Comparison of ENCODE assay signal across 8 cellular contexts in the genomic region with DNA sequence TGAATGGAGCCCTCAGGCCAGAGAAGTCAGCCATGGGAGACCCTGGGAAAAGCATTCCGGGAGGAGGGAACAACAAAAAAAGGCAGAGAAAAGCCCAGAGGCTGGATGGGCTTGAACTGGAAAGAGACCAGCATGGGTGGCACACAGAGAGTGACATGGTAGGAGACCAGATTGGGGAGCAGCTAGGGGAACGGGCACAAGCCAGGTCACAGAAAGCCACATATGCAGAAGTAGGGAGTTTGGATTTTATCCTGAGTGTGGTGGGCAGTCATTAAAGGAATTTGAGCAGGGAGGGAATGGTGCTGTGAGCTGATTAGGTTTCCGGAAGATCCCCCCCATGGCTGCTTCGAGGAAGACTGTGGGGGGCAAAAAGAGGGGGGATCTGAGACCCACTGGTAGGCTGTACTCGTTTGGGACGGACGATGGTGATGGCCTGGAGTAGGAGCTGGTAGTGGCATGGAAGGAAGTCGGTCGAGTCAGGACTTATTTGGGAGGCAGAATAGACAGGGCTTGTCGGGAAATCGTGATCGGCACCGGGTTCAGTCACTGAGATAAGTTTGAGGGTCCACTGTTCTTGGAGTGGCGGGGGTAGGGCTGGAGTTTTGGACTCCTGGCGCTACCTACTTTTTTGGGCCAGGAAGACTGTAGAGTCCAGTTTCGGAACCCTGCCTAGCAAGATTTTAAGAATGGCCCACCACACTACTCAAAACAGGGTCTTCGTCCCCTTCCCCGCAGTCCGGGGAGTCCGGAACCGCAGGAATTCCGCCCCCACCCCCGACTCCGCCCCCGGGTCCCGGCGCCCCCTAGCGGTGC. TPM values are rescaled to one million over a fixed set of nuclear protein-coding genes. Genes with fewer than 3 reads are reported as not detected.
DNase-seq lines count a peak whose midpoint lies in the region; ATAC-seq and TF ChIP-seq lines count a peak whose summit lies in the region.

No MANE protein-coding gene starts in this region.

- peaks cover 8 to 35% (median 23%) of the 10 kb centered on the region in 4 donors for H3K4me1 Mint-ChIP-seq in naive thymus-derived CD8-positive, alpha-beta T cell

- H3K4me2 ChIP-seq in SK-N-SH: peak overlapping the region; percentile 89

- peak overlapping the region; percentile 86 to 98 (median 94) for H3K4me3 Mint-ChIP-seq in naive thymus-derived CD8-positive, alpha-beta T cell

- H3K9me3 Mint-ChIP-seq in naive thymus-derived CD8-positive, alpha-beta T cell: no peaks in the 10 kb centered on the region

- peaks cover 36% of the 10 kb centered on the region for H3K79me2 ChIP-seq in SK-N-SH (ENCODE audit: insufficient read depth)

- peaks cover 0 to 2% (median 0%) of the 10 kb centered on the region in 5 donors for H3K27me3 Mint-ChIP-seq in naive thymus-derived CD8-positive, alpha-beta T cell

- H3K4me1 ChIP-seq in SK-N-SH (ENCODE audit: control insufficient read depth in 1 of 2, insufficient read depth in 2 of 2, low read depth in 1 of 2, low read length in 1 of 2): peaks cover 6 to 17% of the 10 kb centered on the region in 2 experiments; a peak in 3 of 4 replicates

- TF ChIP-seq CTCF in SK-N-SH (IDR thresholded peaks at IDR 0.05): no peak
- no peak for TF ChIP-seq CTCF in epithelial cell of esophagus (IDR thresholded peaks at IDR 0.05; ENCODE audit: insufficient read depth, low read depth, low read length, missing control alignments)

- H3K27ac Mint-ChIP-seq in naive thymus-derived CD8-positive, alpha-beta T cell: peak overlapping the region; percentile 91 to 100 (median 98)

- peak overlapping the region; percentile 86 to 97 for H3K27ac ChIP-seq in SK-N-SH (ENCODE audit: low read depth in 2 of 2, low read length in 1 of 2)

- H3K9me2 ChIP-seq in SK-N-SH: no peaks in the 10 kb centered on the region

- H3K9me3 ChIP-seq in SK-N-SH: no peaks in the 10 kb centered on the region

- peak overlapping the region; percentile 98 for H3K9ac ChIP-seq in SK-N-SH

- peaks cover 0 to 6% (median 0%) of the 10 kb centered on the region in 3 donors for H3K36me3 Mint-ChIP-seq in naive thymus-derived CD8-positive, alpha-beta T cell

- 8% methylated on average over 28 of the region's 28 CpGs for WGBS in SK-N-SH (ENCODE audit: low lambda C conversion rate)

- TF ChIP-seq RAD21 in SK-N-SH (IDR thresholded peaks at IDR 0.05; ENCODE audit: low read length): no peak

- CTCF ChIA-PET in SK-N-SH (lab: Yijun Ruan, JAX): interaction anchor here (0.6 to 1.6 kb wide), 8 partner anchors 9 to 87 kb away, joined by 3 to 6 read pairs (median 3); no protein-coding TSS in a partner anchor

- peaks cover 35% of the 10 kb centered on the region for H3F3A ChIP-seq in SK-N-SH (replicated peaks; ENCODE audit: insufficient read depth)

- peaks cover 7 to 15% of the 10 kb centered on the region in 2 experiments for H3K36me3 ChIP-seq in SK-N-SH (replicated peaks in 1 of 2; ENCODE audit: control insufficient read depth in 1 of 2, insufficient read depth in 2 of 2, low read length in 1 of 2)

- DNase-seq in SK-N-SH (no peak), SK-MEL-5 (ENCODE audit: low read depth, low spot score) (peak; percentile 46), epithelial cell of esophagus (ENCODE audit: low read depth) (no peak), RPMI8226 (no peak)
- peak in 1 of 10 donors; percentile 12 for DNase-seq in naive thymus-derived CD8-positive, alpha-beta T cell

- peak overlapping the region; percentile 26; the same call in 1 of the 2 replicates for H2AFZ ChIP-seq in SK-N-SH (ENCODE audit: low read depth)

- H3K27me3 ChIP-seq in SK-N-SH (ENCODE audit: insufficient read depth): no peaks in the 10 kb centered on the region

- in situ Hi-C loops in SK-MEL-5 (cut with HindIII; ENCODE audit: low pct_unique_long_range_greater_than_20kb, low sequenced_read_pairs): no loop called here

- H4K20me1 ChIP-seq in SK-N-SH (ENCODE audit: insufficient read depth): no peaks in the 10 kb centered on the region

- H3K4me3 ChIP-seq in SK-N-SH (ENCODE audit: low read depth in 2 of 2, low read length in 1 of 2): peak overlapping the region; percentile 67 to 86
- peak overlapping the region; percentile 90 for H3K4me3 ChIP-seq in epithelial cell of esophagus (ENCODE audit: low read length)

- POLR2A ChIA-PET in SK-N-SH (lab: Yijun Ruan, JAX): no interaction called here
- POLR2A ChIA-PET in naive thymus-derived CD8-positive, alpha-beta T cell (lab: Charles Lee): interaction anchor here (1.4 to 5.5 kb wide), 7 partner anchors 8 to 838 kb away, joined by 3 to 73 read pairs (median 8); a partner anchor contains a TSS

- ATAC-seq in SK-N-SH treated with all-trans-retinoic acid at 6 μM for 48 hours (no peak), GM18873 (IDR thresholded peaks at IDR 0.05; ENCODE audit: low FRiP score, unreplicated experiment) (no peak), esophagus mucosa (no peak)
- no peak for ATAC-seq in naive thymus-derived CD8-positive, alpha-beta T cell

- TF ChIP-seq EP300 in SK-N-SH (IDR thresholded peaks at IDR 0.05; ENCODE audit: borderline replicate concordance in 1 of 2, low read depth in 1 of 2, low read length in 1 of 2): no peak

TF ChIP-seq in SK-N-SH, 30 proteins besides CTCF, POLR2A, EP300 and RAD21 (continues in another document):
- TF ChIP-seq RXRA (IDR thresholded peaks at IDR 0.05; ENCODE audit: borderline replicate concordance, low read depth) (no peak), FOXM1 (IDR thresholded peaks at IDR 0.05; ENCODE audit: low read depth) (no peak), TCF12 (IDR thresholded peaks at IDR 0.05) (no peak), MXI1 (IDR thresholded peaks at IDR 0.05; ENCODE audit: low read depth, low read length) (no peak), MEF2A (IDR thresholded peaks at IDR 0.05; ENCODE audit: borderline replicate concordance, low read depth) (no peak), FOSL2 (IDR thresholded peaks at IDR 0.05; ENCODE audit: borderline replicate concordance, low read depth) (no peak), CHD2 (IDR thresholded peaks at IDR 0.05; ENCODE audit: low read length, partially characterized antibody) (no peak)

TF ChIP-seq in SK-N-SH treated with all-trans-retinoic acid at 6 μM for 48 hours, 23 proteins besides CTCF, POLR2A, EP300 and RAD21 (continues in another document):
- no peak for TF ChIP-seq RARB (CRISPR knock-in tag; IDR thresholded peaks at IDR 0.05)
- TF ChIP-seq ZNF8 (CRISPR knock-in tag; IDR thresholded peaks at IDR 0.05): no peak

RNA-seq across cellular contexts. Expression of a gene that starts 0.9 kb away (rescaled TPM):
- polyA plus RNA-seq in SK-N-SH (2012; rRNA removed): 7.1 and 10.4 TPM in 2 replicates
- polyA plus RNA-seq in SK-N-SH (2012; cell fraction: cytosol; rRNA removed): 6.5 and 7.6 TPM in 2 replicates
- 8.4 and 10.2 TPM in 2 replicates for polyA plus RNA-seq in SK-N-SH (2012; cell fraction: nucleus; rRNA removed)
- total RNA-seq in SK-MEL-5 (2014; rRNA removed; shearing (Covaris generic)): 6.6 and 8.9 TPM in 2 replicates
- polyA plus RNA-seq in SK-MEL-5 (2015; cell fraction: cytosol; rRNA removed): 5.7 and 11.8 TPM in 2 replicates
- polyA plus RNA-seq in SK-MEL-5 (2015; cell fraction: nucleus; rRNA removed): 2.2 and 3.2 TPM in 2 replicates
- total RNA-seq in naive thymus-derived CD8-positive, alpha-beta T cell: 1 to 10 TPM; 6.2 to 8.1 TPM
- 10 to 100 TPM in 1 of 3 donors, 1 to 10 TPM in 2; 2.6 to 10.4 (median 3.5) TPM for polyA plus RNA-seq in naive thymus-derived CD8-positive, alpha-beta T cell
- 14.7 TPM for total RNA-seq in esophagus mucosa

RNA-seq across cellular contexts. Expression of a gene that starts 11.7 kb away (rescaled TPM):
- 2.2 TPM in 2 replicates for polyA plus RNA-seq in SK-N-SH (2012; rRNA removed)
- 1.0 and 1.5 TPM in 2 replicates for polyA plus RNA-seq in SK-N-SH (2012; cell fraction: cytosol; rRNA removed)
- polyA plus RNA-seq in SK-N-SH (2012; cell fraction: nucleus; rRNA removed): 2.9 and 4.3 TPM in 2 replicates
- total RNA-seq in SK-MEL-5 (2014; rRNA removed; shearing (Covaris generic)): 0.95 and 1.1 TPM in 2 replicates
- polyA plus RNA-seq in SK-MEL-5 (2015; cell fraction: cytosol; rRNA removed): 1.3 TPM in 2 replicates
- polyA plus RNA-seq in SK-MEL-5 (2015; cell fraction: nucleus; rRNA removed): 0.77 and 1.1 TPM in 2 replicates
- total RNA-seq in naive thymus-derived CD8-positive, alpha-beta T cell: 1 to 10 TPM; 3.8 to 4.0 TPM
- under 1 TPM; 0.39 to 0.49 (median 0.44) TPM for polyA plus RNA-seq in naive thymus-derived CD8-positive, alpha-beta T cell
- 0.80 TPM for total RNA-seq in esophagus mucosa

RNA-seq across cellular contexts. Expression of a gene that starts 19.3 kb away (rescaled TPM):
- 11.3 and 12.9 TPM in 2 replicates for polyA plus RNA-seq in SK-N-SH (2012; rRNA removed)
- 8.6 and 10.4 TPM in 2 replicates for polyA plus RNA-seq in SK-N-SH (2012; cell fraction: cytosol; rRNA removed)
- 8.0 and 9.5 TPM in 2 replicates for polyA plus RNA-seq in SK-N-SH (2012; cell fraction: nucleus; rRNA removed)
- 10.8 and 12.8 TPM in 2 replicates for total RNA-seq in SK-MEL-5 (2014; rRNA removed; shearing (Covaris generic))
- polyA plus RNA-seq in SK-MEL-5 (2015; cell fraction: cytosol; rRNA removed): 11.7 and 12.8 TPM in 2 replicates
- polyA plus RNA-seq in SK-MEL-5 (2015; cell fraction: nucleus; rRNA removed): 3.4 and 6.7 TPM in 2 replicates
- total RNA-seq in naive thymus-derived CD8-positive, alpha-beta T cell: 10 to 100 TPM in 1 of 2 experiments, 1 to 10 TPM in 1; 9.5 to 10.6 TPM
- 1 to 10 TPM; 2.3 to 9.2 (median 2.9) TPM for polyA plus RNA-seq in naive thymus-derived CD8-positive, alpha-beta T cell
- total RNA-seq in esophagus mucosa: 20.7 TPM

RNA-seq across cellular contexts. Expression of a gene that starts 34.9 kb away (rescaled TPM):
- 0.13 and 0.23 TPM in 2 replicates for polyA plus RNA-seq in SK-N-SH (2012; rRNA removed)
- polyA plus RNA-seq in SK-N-SH (2012; cell fraction: cytosol; rRNA removed): 0.01 and 0.09 TPM in 2 replicates
- polyA plus RNA-seq in SK-N-SH (2012; cell fraction: nucleus; rRNA removed): 0.43 and 0.52 TPM in 2 replicates
- total RNA-seq in SK-MEL-5 (2014; rRNA removed; shearing (Covaris generic)): 0.08 TPM in 1 of 2 replicates, not detected in the other
- polyA plus RNA-seq in SK-MEL-5 (2015; cell fraction: cytosol; rRNA removed): 0.06 and 0.50 TPM in 2 replicates
- not detected in 2 replicates for polyA plus RNA-seq in SK-MEL-5 (2015; cell fraction: nucleus; rRNA removed)
- under 1 TPM; 0.18 to 0.19 TPM for total RNA-seq in naive thymus-derived CD8-positive, alpha-beta T cell
- not detected for polyA plus RNA-seq in naive thymus-derived CD8-positive, alpha-beta T cell
- not detected for total RNA-seq in esophagus mucosa

RNA-seq across cellular contexts. Expression of a gene that starts 40.7 kb away (rescaled TPM):
- 69.7 and 85.9 TPM in 2 replicates for polyA plus RNA-seq in SK-N-SH (2012; rRNA removed)
- 31.1 and 52.7 TPM in 2 replicates for polyA plus RNA-seq in SK-N-SH (2012; cell fraction: cytosol; rRNA removed)
- polyA plus RNA-seq in SK-N-SH (2012; cell fraction: nucleus; rRNA removed): 44.1 and 51.8 TPM in 2 replicates
- total RNA-seq in SK-MEL-5 (2014; rRNA removed; shearing (Covaris generic)): 104 and 110 TPM in 2 replicates
- 139 and 167 TPM in 2 replicates for polyA plus RNA-seq in SK-MEL-5 (2015; cell fraction: cytosol; rRNA removed)
- 24.0 TPM in 2 replicates for polyA plus RNA-seq in SK-MEL-5 (2015; cell fraction: nucleus; rRNA removed)
- 10 to 100 TPM; 11.8 to 12.8 TPM for total RNA-seq in naive thymus-derived CD8-positive, alpha-beta T cell
- polyA plus RNA-seq in naive thymus-derived CD8-positive, alpha-beta T cell: 10 to 100 TPM; 17.3 to 27.8 (median 22.6) TPM
- total RNA-seq in esophagus mucosa: 119 TPM
